7 cellular contexts compared by ENCODE assay signal in genomic region chr12:64613775-64614398, GRCh38. TPM values are rescaled to one million over a fixed set of nuclear protein-coding genes. Genes with fewer than 3 reads are reported as not detected.
A peak's percentile ranks its signal among the peaks of the same experiment; 100 is the strongest.
DNase-seq lines count a peak whose midpoint lies in the region; ATAC-seq and TF ChIP-seq lines count a peak whose summit lies in the region.
"Not testable (repeated sequence)": the region's sequence is repeated elsewhere in the genome, so short reads cannot be mapped to it uniquely, and the experiment has no call there.

No MANE protein-coding gene starts in this region.

- H3K36me3 ChIP-seq in CD8-positive, alpha-beta memory T cell (ENCODE audit: insufficient read depth, low read length); esophagus squamous epithelium; sigmoid colon: not testable (repeated sequence)

- POLR2A ChIA-PET in CD8-positive, alpha-beta memory T cell (lab: Charles Lee): interaction anchor here (0.7 kb wide), 1 partner anchor 56 kb away, joined by 6 read pairs; no protein-coding TSS in a partner anchor
- POLR2A ChIA-PET in T-cell (lab: Charles Lee): interaction anchor here (0.6 to 0.8 kb wide), 11 partner anchors 8 to 204 kb away, joined by 3 to 9 read pairs (median 4); no protein-coding TSS in a partner anchor

- not testable (repeated sequence) for DNase-seq in CD8-positive, alpha-beta memory T cell; T-cell; activated naive CD8-positive, alpha-beta T cell treated with anti-CD3 and anti-CD28 coated beads, Interleukin-2, amount 50 U/mL, for 24 hours; esophagus squamous epithelium (lab: John Stamatoyannopoulos, UW); sigmoid colon
- peak; percentile 33 for DNase-seq in activated CD8-positive, alpha-beta memory T cell treated with anti-CD3 and anti-CD28 coated beads, Interleukin-2, amount 50 U/mL, for 48 hours

- 87 to 91% methylated on average over 16 to 17 of the region's 19 CpGs for WGBS in esophagus squamous epithelium, 2 donors
- WGBS in sigmoid colon, 2 donors: 89 to 96% methylated on average over 19 of the region's 19 CpGs

- peaks cover 44 to 67% (median 66%) of the 10 kb centered on the region in 3 donors for H3K4me1 Mint-ChIP-seq in CD8-positive, alpha-beta memory T cell
- H3K4me1 Mint-ChIP-seq in IgD-negative memory B cell: peaks cover 40 to 45% (median 43%) of the 10 kb centered on the region in 3 donors
- peaks cover 58 to 71% (median 59%) of the 10 kb centered on the region in 3 donors for H3K4me1 Mint-ChIP-seq in T-cell
- peaks cover 53% of the 10 kb centered on the region for H3K4me1 Mint-ChIP-seq in activated naive CD8-positive, alpha-beta T cell treated with anti-CD3 and anti-CD28 coated beads, Interleukin-2, amount 50 U/mL, for 24 hours

- H3K27me3 Mint-ChIP-seq in CD8-positive, alpha-beta memory T cell; IgD-negative memory B cell; T-cell; activated naive CD8-positive, alpha-beta T cell treated with anti-CD3 and anti-CD28 coated beads, Interleukin-2, amount 50 U/mL, for 24 hours: not testable (repeated sequence)

- H3K4me3 Mint-ChIP-seq in CD8-positive, alpha-beta memory T cell: peak overlapping the region; percentile 82 to 99 (median 97)
- H3K4me3 Mint-ChIP-seq in IgD-negative memory B cell (peak overlapping the region; percentile 89 to 99 (median 96)), T-cell (peak overlapping the region; percentile 93 to 99 (median 97))
- H3K4me3 Mint-ChIP-seq in activated naive CD8-positive, alpha-beta T cell treated with anti-CD3 and anti-CD28 coated beads, Interleukin-2, amount 50 U/mL, for 24 hours: peak overlapping the region; percentile 95

- TF ChIP-seq EP300 in sigmoid colon (IDR thresholded peaks at IDR 0.05): not testable (repeated sequence)

- H3K4me1 ChIP-seq in CD8-positive, alpha-beta memory T cell (ENCODE audit: insufficient read depth, low read length): peaks cover 50% of the 10 kb centered on the region
- H3K4me1 ChIP-seq in esophagus squamous epithelium (peaks cover 5 to 66% (median 7%) of the 10 kb centered on the region in 3 donors), sigmoid colon (peaks cover 0 to 60% (median 44%) of the 10 kb centered on the region in 4 donors)

- not testable (repeated sequence) for H3K9me3 Mint-ChIP-seq in CD8-positive, alpha-beta memory T cell; IgD-negative memory B cell; T-cell; activated naive CD8-positive, alpha-beta T cell treated with anti-CD3 and anti-CD28 coated beads, Interleukin-2, amount 50 U/mL, for 24 hours

- H3K27ac Mint-ChIP-seq in CD8-positive, alpha-beta memory T cell: peak overlapping the region; percentile 57 to 97 (median 92)
- H3K27ac Mint-ChIP-seq in IgD-negative memory B cell (peak overlapping the region; percentile 74 to 99 (median 95)), T-cell (peak overlapping the region; percentile 96 to 97)
- peak overlapping the region; percentile 88 for H3K27ac Mint-ChIP-seq in activated naive CD8-positive, alpha-beta T cell treated with anti-CD3 and anti-CD28 coated beads, Interleukin-2, amount 50 U/mL, for 24 hours

- H3K27me3 ChIP-seq in CD8-positive, alpha-beta memory T cell (ENCODE audit: insufficient read depth, low read length, poor library complexity, severe bottlenecking); esophagus squamous epithelium; sigmoid colon: not testable (repeated sequence)

- H3K27ac ChIP-seq in CD8-positive, alpha-beta memory T cell (ENCODE audit: low read depth, low read length): not testable (repeated sequence)
- H3K27ac ChIP-seq in esophagus squamous epithelium (peak overlapping the region in 3 of 4 donors; percentile 29 to 95 (median 88)), sigmoid colon (peak overlapping the region; percentile 87 to 92 (median 91))

- H3K9me3 ChIP-seq in CD8-positive, alpha-beta memory T cell (ENCODE audit: low read length); esophagus squamous epithelium; sigmoid colon: not testable (repeated sequence)

- not testable (repeated sequence) for ATAC-seq in T-cell (replicated peaks in 1 of 4); activated naive CD8-positive, alpha-beta T cell treated with anti-CD3 and anti-CD28 coated beads, Interleukin-2, amount 50 U/mL, for 24 hours

- TF ChIP-seq CTCF in esophagus squamous epithelium (IDR thresholded peaks at IDR 0.05); sigmoid colon (IDR thresholded peaks at IDR 0.05): not testable (repeated sequence)

- CTCF ChIA-PET in CD8-positive, alpha-beta memory T cell (lab: Charles Lee): interaction anchor here (0.9 to 1.0 kb wide), 2 partner anchors 64 kb away, joined by 3 to 5 read pairs; no protein-coding TSS in a partner anchor
- CTCF ChIA-PET in T-cell (lab: Charles Lee): interaction anchor here (0.6 to 0.8 kb wide), 6 partner anchors 16 to 190 kb away, joined by 4 to 9 read pairs (median 5); no protein-coding TSS in a partner anchor

- H3K36me3 Mint-ChIP-seq in CD8-positive, alpha-beta memory T cell: peaks cover 0 to 67% (median 17%) of the 10 kb centered on the region in 3 donors
- not testable (repeated sequence) for H3K36me3 Mint-ChIP-seq in IgD-negative memory B cell
- peaks cover 44% of the 10 kb centered on the region for H3K36me3 Mint-ChIP-seq in T-cell
- peaks cover 26% of the 10 kb centered on the region for H3K36me3 Mint-ChIP-seq in activated naive CD8-positive, alpha-beta T cell treated with anti-CD3 and anti-CD28 coated beads, Interleukin-2, amount 50 U/mL, for 24 hours (ENCODE audit: low read depth)

- intact Hi-C loops in esophagus squamous epithelium (cut with DNase I): loop anchor here (10.0 kb wide), 1 partner anchor 81 kb away; no protein-coding TSS in a partner anchor
- intact Hi-C loops in sigmoid colon (cut with DNase I): loop anchor here (5.0 kb wide), 1 partner anchor 143 kb away; the partner anchor contains the start of gene GNS

- TF ChIP-seq POLR2A in esophagus squamous epithelium (IDR thresholded peaks at IDR 0.05); sigmoid colon (IDR thresholded peaks at IDR 0.05): not testable (repeated sequence)

- H3K4me3 ChIP-seq in CD8-positive, alpha-beta memory T cell (ENCODE audit: low read length): not testable (repeated sequence)
- H3K4me3 ChIP-seq in esophagus squamous epithelium (peak overlapping the region in 1 of 4 donors; percentile 4), sigmoid colon (peak overlapping the region in 1 of 4 donors; percentile 81)

RNA-seq across cellular contexts. Expression of gene RASSF3, which starts 3.6 kb away (rescaled TPM):
- 10 to 100 TPM; 58.2 to 59.2 TPM for total RNA-seq in CD8-positive, alpha-beta memory T cell
- polyA plus RNA-seq in CD8-positive, alpha-beta memory T cell: 4.0 TPM
- polyA plus RNA-seq in IgD-negative memory B cell: 3.4 TPM
- total RNA-seq in T-cell: 100 to 1,000 TPM; 113 to 167 (median 149) TPM
- 10 to 100 TPM; 10.4 to 44.4 (median 15.5) TPM for total RNA-seq in esophagus squamous epithelium
- 100 to 1,000 TPM; 143 to 348 (median 203) TPM for total RNA-seq in sigmoid colon
- polyA plus RNA-seq in sigmoid colon: 100 to 1,000 TPM in 1 of 3 donors, 10 to 100 TPM in 2; 34.7 to 113 (median 65.5) TPM
